1 cellular context compared by ENCODE assay signal in genomic region chr5:112883192-112883591, GRCh38.
TF ChIP-seq lines count a peak whose summit lies in the region.

No MANE protein-coding gene starts in this region.

TF ChIP-seq in GM23338, 12 proteins besides CTCF, POLR2A, EP300 and RAD21 (continued from another document):
- no peak for TF ChIP-seq ZNF462 (CRISPR knock-in tag; IDR thresholded peaks at IDR 0.05)
- no peak for TF ChIP-seq EZH2 (IDR thresholded peaks at IDR 0.05; ENCODE audit: low read depth, unreplicated experiment)
